In genomic region chr1:20753589-20753988, GRCh38 we compare ENCODE assay signal across 1 cellular context.
TF ChIP-seq lines count a peak whose summit lies in the region.

No MANE protein-coding gene starts in this region.

TF ChIP-seq in WTC11, 78 proteins besides CTCF, POLR2A, EP300 and RAD21 (continued from another document):
- TF ChIP-seq ARID4B (CRISPR knock-in tag; IDR thresholded peaks at IDR 0.05; ENCODE audit: borderline replicate concordance) (no peak), MXD4 (CRISPR knock-in tag; IDR thresholded peaks at IDR 0.05; ENCODE audit: borderline replicate concordance) (no peak), ATF6 (CRISPR knock-in tag; IDR thresholded peaks at IDR 0.05) (no peak), ZNF232 (CRISPR knock-in tag; IDR thresholded peaks at IDR 0.05) (no peak), ZNF317 (CRISPR knock-in tag; IDR thresholded peaks at IDR 0.05; ENCODE audit: borderline replicate concordance, low read depth) (no peak), IRF2 (CRISPR knock-in tag; IDR thresholded peaks at IDR 0.05; ENCODE audit: borderline replicate concordance, low read depth) (no peak), ERG (CRISPR knock-in tag; IDR thresholded peaks at IDR 0.05) (no peak), RELA (CRISPR knock-in tag; IDR thresholded peaks at IDR 0.05; ENCODE audit: borderline replicate concordance) (no peak), NR1H2 (CRISPR knock-in tag; IDR thresholded peaks at IDR 0.05) (no peak), ZNF281 (CRISPR knock-in tag; IDR thresholded peaks at IDR 0.05) (no peak), E2F5 (CRISPR knock-in tag; IDR thresholded peaks at IDR 0.05) (no peak), ZNF396 (CRISPR knock-in tag; IDR thresholded peaks at IDR 0.05; ENCODE audit: borderline replicate concordance) (no peak), FOXK1 (CRISPR knock-in tag; IDR thresholded peaks at IDR 0.05) (no peak), FOXJ3 (CRISPR knock-in tag; IDR thresholded peaks at IDR 0.05; ENCODE audit: borderline replicate concordance) (no peak), NFE2L1 (CRISPR knock-in tag; IDR thresholded peaks at IDR 0.05) (no peak), ZNF416 (CRISPR knock-in tag; IDR thresholded peaks at IDR 0.05) (no peak), SOX15 (CRISPR knock-in tag; IDR thresholded peaks at IDR 0.05) (no peak)
